In the genomic region with DNA sequence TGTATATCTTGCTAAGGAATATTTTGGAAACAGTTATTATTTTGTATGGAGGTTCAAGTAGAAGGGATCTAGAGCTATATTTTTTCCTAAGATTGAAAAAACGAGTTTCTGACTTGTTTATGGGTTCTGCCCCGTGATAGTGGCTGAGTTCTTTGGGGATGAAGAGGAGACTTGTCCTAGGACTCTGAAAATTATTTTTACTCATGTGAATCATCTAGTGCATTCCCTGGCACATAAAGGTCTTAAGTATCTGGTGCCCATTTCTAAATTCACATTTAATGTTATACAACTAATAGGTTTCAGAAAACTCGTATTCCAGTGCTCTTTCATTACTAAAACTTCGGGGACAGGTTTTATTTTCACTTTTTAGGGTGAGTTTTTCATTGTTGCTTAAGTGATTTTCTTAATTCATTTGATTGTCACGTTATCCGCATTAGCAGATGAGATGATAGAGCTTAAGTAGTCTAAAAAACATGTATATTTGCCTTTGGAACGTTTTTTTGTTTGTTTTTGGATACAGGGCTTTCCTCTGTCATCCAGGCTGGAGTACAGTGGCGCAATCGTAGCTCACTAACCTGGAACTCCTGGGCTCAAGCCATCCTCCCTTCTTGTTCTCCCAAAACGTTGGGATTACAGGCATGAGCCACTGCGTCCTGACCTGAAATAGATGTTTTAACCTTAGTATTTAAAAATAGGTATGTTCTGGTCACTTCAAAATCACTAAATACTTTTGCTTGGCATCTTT, we compare ENCODE assay signal across 1 cellular context.
TF ChIP-seq lines count a peak whose summit lies in the region.

No MANE protein-coding gene starts in this region.

TF ChIP-seq in GM23338, 12 proteins besides CTCF, POLR2A, EP300 and RAD21 (continued from another document):
- TF ChIP-seq REST (IDR thresholded peaks at IDR 0.05; ENCODE audit: unreplicated experiment) (no peak), ZNF462 (CRISPR knock-in tag; IDR thresholded peaks at IDR 0.05) (no peak), CREB1 (CRISPR knock-in tag; IDR thresholded peaks at IDR 0.05; ENCODE audit: low read depth) (no peak)
